ENCODE assay signal across 10 cellular contexts in the genomic region with DNA sequence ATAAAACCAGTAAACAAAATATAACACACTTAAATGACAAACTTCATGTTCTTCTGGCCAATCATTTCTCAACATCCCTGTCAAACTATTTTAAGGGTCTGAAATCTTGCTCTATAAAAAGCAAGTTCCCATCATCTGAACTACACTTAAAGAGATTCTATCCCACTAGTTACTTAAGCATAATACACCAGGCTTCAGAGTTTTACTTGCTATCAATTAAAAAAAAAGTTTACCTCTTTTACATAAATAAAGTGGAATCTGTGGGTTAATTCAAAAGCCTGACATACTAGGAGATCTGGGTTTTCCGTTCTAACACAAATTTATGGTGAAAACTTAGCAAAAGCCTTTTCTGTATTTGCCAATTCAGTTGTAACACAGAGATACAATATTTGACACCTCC. TPM values are rescaled to one million over a fixed set of nuclear protein-coding genes. Genes with fewer than 3 reads are reported as not detected.
DNase-seq lines count a peak whose midpoint lies in the region; ATAC-seq, FAIRE-seq and TF ChIP-seq lines count a peak whose summit lies in the region.
"Had no signal": no experiment of that assay in that cellular context is flagged by ENCODE, and none has a peak within 500 bp of the region (broad histone marks: within the 10 kb centered on the region; RNA-seq: fewer than 3 reads in every experiment).

No MANE protein-coding gene starts in this region.

- peaks cover 12% of the 10 kb centered on the region; the same call in 1 of the 2 replicates for H3K36me3 Mint-ChIP-seq in HFFc6 (ENCODE audit: low read depth)
- peaks cover 0 to 19% (median 5%) of the 10 kb centered on the region in 5 donors for H3K36me3 Mint-ChIP-seq in naive thymus-derived CD4-positive, alpha-beta T cell

- H3K27ac Mint-ChIP-seq in HFFc6: peak overlapping the region; percentile 98
- peak overlapping the region in 8 of 9 donors; percentile 8 to 99 (median 84) for H3K27ac Mint-ChIP-seq in naive thymus-derived CD4-positive, alpha-beta T cell

- peaks cover 55% of the 10 kb centered on the region for H3K4me1 Mint-ChIP-seq in HFFc6 (ENCODE audit: low read depth)
- peaks cover 52 to 83% (median 69%) of the 10 kb centered on the region in 7 donors for H3K4me1 Mint-ChIP-seq in naive thymus-derived CD4-positive, alpha-beta T cell

- intact Hi-C loops in K562 (cut with micrococcal nuclease): no loop called here
- intact Hi-C loops in naive thymus-derived CD4-positive, alpha-beta T cell (cut with micrococcal nuclease): loop anchor here (5.0 to 10.0 kb wide), 3 partner anchors 245 to 1950 kb away; no protein-coding TSS in a partner anchor

- H3K9me1 ChIP-seq in K562 (ENCODE audit: control insufficient read depth, insufficient read depth, low read length): no peaks in the 10 kb centered on the region

- TF ChIP-seq RAD21 in K562 (CRISPR knock-in tag; conservative IDR thresholded peaks at IDR 0.05 in 1 of 2, IDR thresholded peaks at IDR 0.05 in 1 of 2): no peak

- ATAC-seq in K562 (no peak), HG02938 (IDR thresholded peaks at IDR 0.05; ENCODE audit: unreplicated experiment) (no peak), HG02759 (IDR thresholded peaks at IDR 0.05; ENCODE audit: unreplicated experiment) (no peak)
- ATAC-seq in naive thymus-derived CD4-positive, alpha-beta T cell: no peak

- no peaks in the 10 kb centered on the region for H3K9me3 ChIP-seq in K562 (replicated peaks; ENCODE audit: control insufficient read depth, insufficient read depth, low read depth, low read length)
- no peaks in the 10 kb centered on the region for H3K9me3 ChIP-seq in naive thymus-derived CD4-positive, alpha-beta T cell (ENCODE audit: control insufficient read depth in 2 of 3, low read length in 3 of 3)
- H3K9me3 ChIP-seq: SJCRH30 had no signal

- no peak overlapping the region for H2AFZ ChIP-seq in K562 (ENCODE audit: low read depth, low read length)

- H3K4me3 ChIP-seq in AG10803 (ENCODE audit: low read length) (peak overlapping the region; percentile 96), K562 (0 out of 2 replicates have a peak overlapping the region, but pooled peaks have one; percentile 88)
- H3K4me3 ChIP-seq in naive thymus-derived CD4-positive, alpha-beta T cell (ENCODE audit: low read length): no peak overlapping the region

- FAIRE-seq in K562 (lab: Jason Lieb, UNC): peak; percentile 15

- H3K36me3 ChIP-seq in K562 (ENCODE audit: control insufficient read depth, insufficient read depth, low read length): peaks cover 1% of the 10 kb centered on the region; the same call in 1 of the 3 replicates
- H3K36me3 ChIP-seq in naive thymus-derived CD4-positive, alpha-beta T cell (ENCODE audit: control insufficient read depth in 2 of 3, insufficient read depth in 3 of 3, low read length in 3 of 3): peaks cover 0 to 5% (median 0%) of the 10 kb centered on the region in 3 experiments
- H3K36me3 ChIP-seq: SJCRH30 had no signal

- H4K20me1 ChIP-seq in K562 (replicated peaks; ENCODE audit: control insufficient read depth, insufficient read depth, low read length): no peaks in the 10 kb centered on the region

- POLR2A ChIA-PET in K562 (lab: Yijun Ruan, JAX): interaction anchor here (1.0 kb wide), 1 partner anchor 220 kb away, joined by 4 read pairs; no protein-coding TSS in a partner anchor
- POLR2A ChIA-PET in naive thymus-derived CD4-positive, alpha-beta T cell (lab: Charles Lee): interaction anchor here (0.7 to 4.1 kb wide), 2 partner anchors 10 to 116 kb away, joined by 5 to 64 read pairs; a partner anchor contains a TSS

- no peaks in the 10 kb centered on the region; the same call in 1 of the 2 replicates for H3K27me3 Mint-ChIP-seq in HFFc6 (ENCODE audit: insufficient read depth)
- peaks cover 0 to 2% (median 0%) of the 10 kb centered on the region in 5 donors for H3K27me3 Mint-ChIP-seq in naive thymus-derived CD4-positive, alpha-beta T cell

- WGBS in K562 (ENCODE audit: insufficient coverage, low coverage, missing lambda C conversion rate): 50% methylated on average over 1 of the region's 1 CpG

- in situ Hi-C loops in K562 (cut with MboI): no loop called here

- no peak for DNase-seq in AG10803 (ENCODE audit: low read depth)
- DNase-seq in HFFc6: no peak
- DNase-seq in K562 (ENCODE audit: extremely low read depth in 1 of 4, low spot score in 3 of 4): no peak
- no peak for DNase-seq in naive thymus-derived CD4-positive, alpha-beta T cell
- no peak for DNase-seq in 8988T
- no peak for DNase-seq in occipital lobe (lab: John Stamatoyannopoulos, UW)
- DNase-seq: anterior cingulate cortex, SJCRH30 had no signal

- H3K9me3 Mint-ChIP-seq in HFFc6: no peaks in the 10 kb centered on the region
- peaks cover 0 to 8% (median 0%) of the 10 kb centered on the region in 11 donors for H3K9me3 Mint-ChIP-seq in naive thymus-derived CD4-positive, alpha-beta T cell

- peak overlapping the region; percentile 21; the same call in 1 of the 2 replicates for H3K4me2 ChIP-seq in K562 (ENCODE audit: insufficient read depth, low read length)

- TF ChIP-seq POLR2A in K562 (conservative IDR thresholded peaks at IDR 0.05): no peak

- peaks cover 12 to 13% of the 10 kb centered on the region in 2 experiments for H3K4me1 ChIP-seq in K562 (replicated peaks in 1 of 2; ENCODE audit: control insufficient read depth in 2 of 2, insufficient read depth in 2 of 2, low read length in 2 of 2)
- peaks cover 10 to 11% of the 10 kb centered on the region in 2 donors for H3K4me1 ChIP-seq in naive thymus-derived CD4-positive, alpha-beta T cell (ENCODE audit: control insufficient read depth in 2 of 2, insufficient read depth in 2 of 2, low read length in 2 of 2)

- peak overlapping the region; percentile 18; the same call in 1 of the 3 replicates for H3K27ac ChIP-seq in K562 (ENCODE audit: extremely low read depth, low read depth, low read length)
- H3K27ac ChIP-seq in naive thymus-derived CD4-positive, alpha-beta T cell (ENCODE audit: low read depth, low read length): peak overlapping the region; percentile 90
- H3K27ac ChIP-seq: SJCRH30 had no signal

- TF ChIP-seq EP300 in K562 (IDR thresholded peaks at IDR 0.05; ENCODE audit: low read length): no peak

- H3K79me2 ChIP-seq in K562 (ENCODE audit: control insufficient read depth, insufficient read depth, low read length): peaks cover 94% of the 10 kb centered on the region

- H3K4me3 Mint-ChIP-seq in HFFc6: peak overlapping the region; percentile 95
- peak overlapping the region; percentile 36 to 100 (median 95) for H3K4me3 Mint-ChIP-seq in naive thymus-derived CD4-positive, alpha-beta T cell

- no TSS peak for BruUV-seq in K562 (replicated peaks; lab: Mats Ljungman, UMichigan)

- TF ChIP-seq CTCF in AG10803 (conservative IDR thresholded peaks at IDR 0.05; ENCODE audit: low read length): no peak
- TF ChIP-seq CTCF in HFFc6 (IDR thresholded peaks at IDR 0.05): no peak
- no peak for TF ChIP-seq CTCF in K562 (IDR thresholded peaks at IDR 0.05 in 2 of 3, conservative IDR thresholded peaks at IDR 0.05 in 1 of 3; ENCODE audit: insufficient read depth in 2 of 3, low read depth in 1 of 3, low read length in 3 of 3)

- H3K27me3 ChIP-seq in K562 (ENCODE audit: control insufficient read depth in 2 of 2, insufficient read depth in 2 of 2, low read length in 2 of 2): no peaks in the 10 kb centered on the region
- H3K27me3 ChIP-seq in naive thymus-derived CD4-positive, alpha-beta T cell (ENCODE audit: control insufficient read depth in 2 of 2, insufficient read depth in 2 of 2, low read length in 2 of 2): no peaks in the 10 kb centered on the region
- H3K27me3 ChIP-seq: SJCRH30 had no signal

- CTCF ChIA-PET in K562 (lab: Yijun Ruan, JAX; ENCODE audit: low intra/inter-chr PET ratio): no interaction called here
- CTCF ChIA-PET in naive thymus-derived CD4-positive, alpha-beta T cell (lab: Charles Lee): no interaction called here

- peak overlapping the region in 1 of 2 experiments; percentile 99; a peak in 2 of 4 replicates for H3K9ac ChIP-seq in K562 (ENCODE audit: insufficient read depth in 1 of 2, low read depth in 2 of 2, low read length in 2 of 2)

TF ChIP-seq in K562, 482 proteins besides CTCF, POLR2A, EP300 and RAD21 (continues in another document):
- TF ChIP-seq CHD4 (IDR thresholded peaks at IDR 0.05; ENCODE audit: insufficient read depth, insufficient replicate concordance, low read depth, low read length, poor library complexity, severe bottlenecking) (no peak), SAFB2 (IDR thresholded peaks at IDR 0.05; ENCODE audit: borderline replicate concordance, low read depth, low read length, severe bottlenecking) (no peak), SREBF1 (IDR thresholded peaks at IDR 0.05; ENCODE audit: borderline replicate concordance, low read depth, low read length) (no peak), RFX7 (CRISPR knock-in tag; IDR thresholded peaks at IDR 0.05) (no peak), ZBTB7A (IDR thresholded peaks at IDR 0.05; ENCODE audit: borderline replicate concordance, control insufficient read depth, low read depth, low read length) (no peak)
- TF ChIP-seq, protein P1, sequence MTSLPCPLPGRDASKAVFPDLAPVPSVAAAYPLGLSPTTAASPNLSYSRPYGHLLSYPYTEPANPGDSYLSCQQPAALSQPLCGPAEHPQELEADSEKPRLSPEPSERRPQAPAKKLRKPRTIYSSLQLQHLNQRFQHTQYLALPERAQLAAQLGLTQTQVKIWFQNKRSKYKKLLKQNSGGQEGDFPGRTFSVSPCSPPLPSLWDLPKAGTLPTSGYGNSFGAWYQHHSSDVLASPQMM (CRISPR knock-in tag; IDR thresholded peaks at IDR 0.05): no peak

RNA-seq across cellular contexts. Expression of a gene that starts 1.9 kb away (rescaled TPM):
- 10 to 100 TPM; 38.2 to 49.0 (median 41.1) TPM for total RNA-seq in HFFc6 (2021; fragmentation: NEBNext Ultra II Directional; extraction: Animal tissue kit (Norgen Biotek cat#: 25700))
- 121 and 224 TPM in 2 replicates for total RNA-seq in K562 (2011; cell fraction: chromatin; rRNA removed; ENCODE audit: low replicate concordance)
- 53.2 and 69.0 TPM in 2 replicates for total RNA-seq in K562 (2011; cell fraction: nucleolus; rRNA removed)
- 96.6 and 111 TPM in 2 replicates for total RNA-seq in K562 (2011; cell fraction: nucleoplasm; rRNA removed)
- total RNA-seq in K562 (2014; rRNA removed): 22.2 and 27.5 TPM in 2 replicates
- 25.7 and 28.2 TPM in 2 replicates for total RNA-seq in K562 (2014; rRNA removed; fragmentation: Illumina TruSeq; extraction: Trizol)
- 28.3 and 30.9 TPM in 2 replicates for total RNA-seq in K562 (2015; rRNA removed; fragmentation: Illumina TruSeq; extraction: Trizol)
- total RNA-seq in K562 (2021): 38.3 and 40.3 TPM in 2 replicates
- polyA plus RNA-seq in K562 (2011; rRNA removed): 8.5 and 10.3 TPM in 2 replicates
- 4.5 and 7.0 TPM in 2 replicates for polyA plus RNA-seq in K562 (2011; cell fraction: cytosol; rRNA removed)
- polyA plus RNA-seq in K562 (2011; cell fraction: nucleus; rRNA removed): 39.0 and 41.2 TPM in 2 replicates
- 17.5 and 22.9 TPM in 2 replicates for polyA plus RNA-seq in K562 (2012)
- polyA plus RNA-seq in K562 (2014; fragmentation: Illumina TruSeq; extraction: Trizol): 17.3 and 18.0 TPM in 2 replicates
- 1 to 10 TPM; 1.7 to 7.2 TPM for polyA plus RNA-seq in K562 (2014; fragmentation: Nextera tagmentation; extraction: Ambion mirVana)
- polyA plus RNA-seq in K562 (2014; rRNA removed): 20.2 and 20.7 TPM in 2 replicates
- polyA minus RNA-seq in K562 (2011; rRNA and poly(A)+ RNA removed): 56.1 and 59.2 TPM in 2 replicates
- polyA minus RNA-seq in K562 (2011; cell fraction: cytosol; rRNA and poly(A)+ RNA removed): 18.2 and 24.7 TPM in 2 replicates
- 84.4 and 122 TPM in 2 replicates for polyA minus RNA-seq in K562 (2011; cell fraction: nucleus; rRNA and poly(A)+ RNA removed)
- 10 to 100 TPM; 58.8 to 76.3 (median 62.7) TPM for total RNA-seq in naive thymus-derived CD4-positive, alpha-beta T cell
- 10 to 100 TPM; 13.8 to 16.1 TPM for polyA plus RNA-seq in naive thymus-derived CD4-positive, alpha-beta T cell
- 215 TPM for total RNA-seq in occipital lobe
